In genomic region chr19:49450405-49450804, GRCh38 we compare ENCODE assay signal across 12 cellular contexts. TPM values are rescaled to one million over a fixed set of nuclear protein-coding genes. Genes with fewer than 3 reads are reported as not detected.
DNase-seq lines count a peak whose midpoint lies in the region; ATAC-seq, FAIRE-seq and TF ChIP-seq lines count a peak whose summit lies in the region.
"Had no signal": no experiment of that assay in that cellular context is flagged by ENCODE, and none has a peak within 500 bp of the region (broad histone marks: within the 10 kb centered on the region; RNA-seq: fewer than 3 reads in every experiment).

No MANE protein-coding gene starts in this region.

- intact Hi-C loops in left ventricle myocardium inferior (cut with micrococcal nuclease), result no loop called here
- intact Hi-C loops in heart right ventricle (cut with DNase I), result loop anchor here in 1 of 10 donors (5.0 kb wide), 1 partner anchor 227 kb away; the partner anchor contains the start of gene PRMT1

- peaks cover 50% of the 10 kb centered on the region for H3K36me3 Mint-ChIP-seq in activated CD8-positive, alpha-beta T cell treated with anti-CD3 and anti-CD28 coated beads, Interleukin-2, amount 10 ng/mL, durations not matched to agents 7 days and 5 days (ENCODE audit: low read depth)

- peaks cover 64% of the 10 kb centered on the region for H3K4me1 Mint-ChIP-seq in activated CD8-positive, alpha-beta T cell treated with anti-CD3 and anti-CD28 coated beads, Interleukin-2, amount 10 ng/mL, durations not matched to agents 7 days and 5 days (ENCODE audit: low read depth)

- H3K27me3 ChIP-seq in left ventricle myocardium inferior (ENCODE audit: low read depth), result no peaks in the 10 kb centered on the region
- no peaks in the 10 kb centered on the region for H3K27me3 ChIP-seq in heart right ventricle
- no peaks in the 10 kb centered on the region for H3K27me3 ChIP-seq in keratinocyte (ENCODE audit: control insufficient read depth, extremely low read depth, insufficient read depth, low read length)

- H3K27ac Mint-ChIP-seq in activated CD8-positive, alpha-beta T cell treated with anti-CD3 and anti-CD28 coated beads, Interleukin-2, amount 10 ng/mL, durations not matched to agents 7 days and 5 days, result peak overlapping the region; percentile 100

- H3K9ac ChIP-seq in keratinocyte (ENCODE audit: control insufficient read depth, extremely low read depth, insufficient read depth, low read length), result peak overlapping the region; percentile 93

- no peaks in the 10 kb centered on the region for H3K9me3 Mint-ChIP-seq in activated CD8-positive, alpha-beta T cell treated with anti-CD3 and anti-CD28 coated beads, Interleukin-2, amount 10 ng/mL, durations not matched to agents 7 days and 5 days (ENCODE audit: insufficient read depth)

- no peaks in the 10 kb centered on the region for H3K27me3 Mint-ChIP-seq in activated CD8-positive, alpha-beta T cell treated with anti-CD3 and anti-CD28 coated beads, Interleukin-2, amount 10 ng/mL, durations not matched to agents 7 days and 5 days (ENCODE audit: low read depth)

- H3K36me3 ChIP-seq in left ventricle myocardium inferior (peaks cover 20% of the 10 kb centered on the region), heart right ventricle (peaks cover 0 to 44% (median 0%) of the 10 kb centered on the region in 9 donors), keratinocyte (ENCODE audit: control insufficient read depth in 2 of 2, extremely low read depth in 1 of 2, insufficient read depth in 2 of 2, low read length in 2 of 2) (peaks cover 7 to 13% of the 10 kb centered on the region in 2 experiments)

- H3K9me3 ChIP-seq in left ventricle myocardium inferior (replicated peaks) (no peaks in the 10 kb centered on the region), heart right ventricle (no peaks in the 10 kb centered on the region), keratinocyte (ENCODE audit: control insufficient read depth, low read depth, low read length) (no peaks in the 10 kb centered on the region)

- CTCF ChIA-PET in activated CD8-positive, alpha-beta T cell treated with anti-CD3 and anti-CD28 coated beads, Interleukin-2, amount 10 ng/mL, durations not matched to agents 7 days and 5 days (lab: Charles Lee), result interaction anchor here (1.0 to 8.6 kb wide), 3 partner anchors 21 to 183 kb away, joined by 3 to 114 read pairs (median 3); partner anchors contain the start of gene FLT3LG

- WGBS in heart right ventricle, 2 donors, result 83 to 90% methylated on average over 7 of the region's 7 CpGs

- dilution Hi-C loops in keratinocyte (cut with MboI; ENCODE audit: extremely low pct_ligation_motif_present, low sequenced_read_pairs), result no loop called here

- H3K4me3 ChIP-seq in left ventricle myocardium inferior (peak overlapping the region; percentile 70), heart right ventricle (peak overlapping the region in 3 of 10 donors; percentile 61 to 91 (median 76)), keratinocyte (ENCODE audit: control insufficient read depth in 2 of 3, extremely low read depth in 1 of 3, insufficient read depth in 2 of 3, low read depth in 1 of 3, low read length in 3 of 3) (peak overlapping the region; percentile 56 to 88 (median 78))

- peaks cover 42% of the 10 kb centered on the region for H3K4me1 ChIP-seq in left ventricle myocardium inferior
- peaks cover 0 to 43% (median 19%) of the 10 kb centered on the region in 9 donors for H3K4me1 ChIP-seq in heart right ventricle
- H3K4me1 ChIP-seq in keratinocyte (ENCODE audit: control insufficient read depth, extremely low read depth, insufficient read depth, low read length), result peaks cover 13% of the 10 kb centered on the region

- H3K79me2 ChIP-seq in keratinocyte (ENCODE audit: control insufficient read depth, insufficient read depth, low read length), result peaks cover 21% of the 10 kb centered on the region

- DNase-seq in left ventricle myocardium inferior, result no peak
- DNase-seq in heart right ventricle, result no peak
- no peak for DNase-seq in activated CD8-positive, alpha-beta T cell treated with anti-CD3 and anti-CD28 coated beads, Interleukin-2, amount 10 ng/mL, durations not matched to agents 7 days and 5 days
- DNase-seq in keratinocyte (ENCODE audit: low read depth, low spot score), result no peak
- DNase-seq in NCI-H2029 (lab: John Stamatoyannopoulos, UW), result no peak
- DNase-seq: kidney glomerular epithelial cell had no signal

- TF ChIP-seq POLR2A in GM18505 (IDR thresholded peaks at IDR 0.05; ENCODE audit: borderline replicate concordance, extremely low read depth, insufficient read depth, insufficient read length), result no peak

- TF ChIP-seq CTCF in left ventricle myocardium inferior (IDR thresholded peaks at IDR 0.05; ENCODE audit: borderline replicate concordance), result no peak
- TF ChIP-seq CTCF in heart right ventricle (IDR thresholded peaks at IDR 0.05), result no peak
- no peak for TF ChIP-seq CTCF in keratinocyte (optimal IDR thresholded peaks at IDR 0.05 in 1 of 3, IDR thresholded peaks at IDR 0.05 in 1 of 3, conservative IDR thresholded peaks at IDR 0.05 in 1 of 3; ENCODE audit: extremely low read depth in 1 of 3, insufficient read depth in 2 of 3, low read length in 3 of 3)

- peak overlapping the region; percentile 93 for H3K4me3 Mint-ChIP-seq in activated CD8-positive, alpha-beta T cell treated with anti-CD3 and anti-CD28 coated beads, Interleukin-2, amount 10 ng/mL, durations not matched to agents 7 days and 5 days

- POLR2A ChIA-PET in activated CD8-positive, alpha-beta T cell treated with anti-CD3 and anti-CD28 coated beads, Interleukin-2, amount 10 ng/mL, durations not matched to agents 7 days and 5 days (lab: Charles Lee), result interaction anchor here (1.4 to 5.0 kb wide), 2 partner anchors 20 to 23 kb away, joined by 3 to 62 read pairs; no protein-coding TSS in a partner anchor

- no peak for FAIRE-seq in keratinocyte (lab: Jason Lieb, UNC)

- peak overlapping the region; percentile 96 for H3K4me2 ChIP-seq in keratinocyte (ENCODE audit: control insufficient read depth, extremely low read depth, insufficient read depth, low read depth, low read length)

- H4K20me1 ChIP-seq in keratinocyte (ENCODE audit: control insufficient read depth, extremely low read depth, insufficient read depth, low read length), result no peaks in the 10 kb centered on the region

- no peak for ATAC-seq in heart right ventricle
- ATAC-seq in activated CD8-positive, alpha-beta T cell treated with anti-CD3 and anti-CD28 coated beads, Interleukin-2, amount 10 ng/mL, durations not matched to agents 7 days and 5 days, result no peak
- no peak for ATAC-seq in GM18505 (IDR thresholded peaks at IDR 0.05; ENCODE audit: unreplicated experiment)
- ATAC-seq in GM21381 (IDR thresholded peaks at IDR 0.05; ENCODE audit: unreplicated experiment), result no peak
- ATAC-seq in HG02623 (IDR thresholded peaks at IDR 0.05; ENCODE audit: unreplicated experiment), result no peak

- H2AFZ ChIP-seq in keratinocyte (ENCODE audit: control insufficient read depth, low read length), result no peak overlapping the region

- H3K27ac ChIP-seq in left ventricle myocardium inferior (replicated peaks) (no peak overlapping the region), heart right ventricle (peak overlapping the region in 1 of 10 donors; percentile 94), keratinocyte (ENCODE audit: control insufficient read depth, insufficient read depth, low read length) (peak overlapping the region; percentile 26)

- no peaks in the 10 kb centered on the region for H3K9me1 ChIP-seq in keratinocyte (ENCODE audit: control insufficient read depth, extremely low read depth, insufficient read depth, low read length)

RNA-seq across cellular contexts. Expression of gene PIH1D1, which starts 1.2 kb away (rescaled TPM):
- total RNA-seq in left ventricle myocardium inferior (24.7 TPM), heart right ventricle (10 to 100 TPM; 15.7 to 42.1 (median 25.7) TPM)
- polyA plus RNA-seq in heart right ventricle (10 to 100 TPM; 32.5 to 60.0 TPM), keratinocyte (29.0 to 40.7 TPM (median 37.8 TPM) in 3 replicates)
- total RNA-seq in activated CD8-positive, alpha-beta T cell treated with anti-CD3 and anti-CD28 coated beads, Interleukin-2, amount 10 ng/mL, durations not matched to agents 7 days and 5 days, result 100 to 1,000 TPM; 128 to 129 TPM
- polyA plus RNA-seq in keratinocyte (2011; ENCODE audit: low read depth), result 28.1 TPM
- 21.0 and 30.4 TPM in 2 replicates for polyA plus RNA-seq in keratinocyte (2011; cell fraction: cytosol; rRNA removed)
- polyA plus RNA-seq in keratinocyte (2011; cell fraction: nucleus; rRNA removed), result 52.1 and 56.4 TPM in 2 replicates
- polyA plus RNA-seq in keratinocyte (2012; ENCODE audit: low replicate concordance), result 37.2 and 37.3 TPM in 2 replicates
- polyA minus RNA-seq in keratinocyte, result 23.7 to 31.4 TPM (median 26.2 TPM) in 3 replicates
- polyA minus RNA-seq in keratinocyte (2011; cell fraction: cytosol; rRNA and poly(A)+ RNA removed), result 20.5 TPM
- polyA minus RNA-seq in keratinocyte (2011; cell fraction: nucleus; rRNA and poly(A)+ RNA removed), result 8.1 and 17.3 TPM in 2 replicates

RNA-seq across cellular contexts. Expression of gene ALDH16A1, which starts 2.6 kb away (rescaled TPM):
- total RNA-seq in left ventricle myocardium inferior (9.6 TPM), heart right ventricle (10 to 100 TPM in 3 of 10 donors, 1 to 10 TPM in 7; 4.4 to 14.9 (median 7.4) TPM)
- polyA plus RNA-seq in heart right ventricle (10 to 100 TPM; 17.8 to 19.9 TPM), keratinocyte (7.1 to 12.2 TPM (median 9.8 TPM) in 3 replicates)
- 10 to 100 TPM; 36.6 to 37.5 TPM for total RNA-seq in activated CD8-positive, alpha-beta T cell treated with anti-CD3 and anti-CD28 coated beads, Interleukin-2, amount 10 ng/mL, durations not matched to agents 7 days and 5 days
- polyA plus RNA-seq in keratinocyte (2011; ENCODE audit: low read depth), result 4.1 TPM
- polyA plus RNA-seq in keratinocyte (2011; cell fraction: cytosol; rRNA removed), result 3.8 and 12.0 TPM in 2 replicates
- 16.6 and 27.7 TPM in 2 replicates for polyA plus RNA-seq in keratinocyte (2011; cell fraction: nucleus; rRNA removed)
- polyA plus RNA-seq in keratinocyte (2012; ENCODE audit: low replicate concordance), result 11.2 and 20.9 TPM in 2 replicates
- polyA minus RNA-seq in keratinocyte, result 8.6 to 12.1 TPM (median 8.6 TPM) in 3 replicates
- 55.1 TPM for polyA minus RNA-seq in keratinocyte (2011; cell fraction: cytosol; rRNA and poly(A)+ RNA removed)
- polyA minus RNA-seq in keratinocyte (2011; cell fraction: nucleus; rRNA and poly(A)+ RNA removed), result 17.8 and 19.5 TPM in 2 replicates

RNA-seq across cellular contexts. Expression of gene SLC17A7, which starts 9.1 kb away (rescaled TPM):
- 0.99 TPM for total RNA-seq in left ventricle myocardium inferior
- total RNA-seq in heart right ventricle, result 1 to 10 TPM in 4 of 10 donors, under 1 TPM in 6; 0.17 to 2.3 (median 0.86) TPM
- 1 to 10 TPM in 1 of 2 donors, under 1 TPM in 1; 0.88 to 2.0 TPM for polyA plus RNA-seq in heart right ventricle
- total RNA-seq in activated CD8-positive, alpha-beta T cell treated with anti-CD3 and anti-CD28 coated beads, Interleukin-2, amount 10 ng/mL, durations not matched to agents 7 days and 5 days, result under 1 TPM in 1 of 2 experiments, not detected in 1; 0.16 TPM
- polyA plus RNA-seq in keratinocyte, result 0.04 to 0.12 TPM (median 0.04 TPM) in 3 replicates
- 0.09 TPM for polyA plus RNA-seq in keratinocyte (2011; ENCODE audit: low read depth)
- 0.09 and 0.10 TPM in 2 replicates for polyA plus RNA-seq in keratinocyte (2011; cell fraction: cytosol; rRNA removed)
- 0.20 and 0.29 TPM in 2 replicates for polyA plus RNA-seq in keratinocyte (2011; cell fraction: nucleus; rRNA removed)
- polyA plus RNA-seq in keratinocyte (2012; ENCODE audit: low replicate concordance), result 0.09 and 0.17 TPM in 2 replicates
- 0.07 TPM in 1 of 3 replicates, not detected in the others for polyA minus RNA-seq in keratinocyte
- not detected for polyA minus RNA-seq in keratinocyte (2011; cell fraction: cytosol; rRNA and poly(A)+ RNA removed)
- polyA minus RNA-seq in keratinocyte (2011; cell fraction: nucleus; rRNA and poly(A)+ RNA removed), result not detected in 2 replicates

RNA-seq across cellular contexts. Expression of gene FLT3LG, which starts 23.6 kb away (rescaled TPM):
- total RNA-seq in left ventricle myocardium inferior, result 3.1 TPM
- total RNA-seq in heart right ventricle, result 10 to 100 TPM in 1 of 10 donors, 1 to 10 TPM in 9; 1.6 to 14.8 (median 3.1) TPM
- polyA plus RNA-seq in heart right ventricle, result 10 to 100 TPM in 1 of 2 donors, 1 to 10 TPM in 1; 4.2 to 14.0 TPM
- 100 to 1,000 TPM; 280 to 297 TPM for total RNA-seq in activated CD8-positive, alpha-beta T cell treated with anti-CD3 and anti-CD28 coated beads, Interleukin-2, amount 10 ng/mL, durations not matched to agents 7 days and 5 days
- polyA plus RNA-seq in keratinocyte, result 0.80 to 1.7 TPM (median 1.3 TPM) in 3 replicates
- polyA plus RNA-seq in keratinocyte (2011; ENCODE audit: low read depth), result not detected
- 0.53 and 1.6 TPM in 2 replicates for polyA plus RNA-seq in keratinocyte (2011; cell fraction: cytosol; rRNA removed)
- 0.76 and 0.95 TPM in 2 replicates for polyA plus RNA-seq in keratinocyte (2011; cell fraction: nucleus; rRNA removed)
- polyA plus RNA-seq in keratinocyte (2012; ENCODE audit: low replicate concordance), result 0.47 and 4.0 TPM in 2 replicates
- polyA minus RNA-seq in keratinocyte, result 1.2 to 4.6 TPM in 2 of 3 replicates, not detected in the other
- polyA minus RNA-seq in keratinocyte (2011; cell fraction: cytosol; rRNA and poly(A)+ RNA removed), result 2.5 TPM
- polyA minus RNA-seq in keratinocyte (2011; cell fraction: nucleus; rRNA and poly(A)+ RNA removed), result 0.53 TPM in 1 of 2 replicates, not detected in the other

RNA-seq across cellular contexts. Expression of gene GFY, which starts 25.2 kb away (rescaled TPM):
- total RNA-seq in left ventricle myocardium inferior, result 0.14 TPM
- total RNA-seq in heart right ventricle, result not detected
- under 1 TPM in 1 of 2 donors, not detected in 1; 0.13 TPM for polyA plus RNA-seq in heart right ventricle
- total RNA-seq in activated CD8-positive, alpha-beta T cell treated with anti-CD3 and anti-CD28 coated beads, Interleukin-2, amount 10 ng/mL, durations not matched to agents 7 days and 5 days, result not detected
- polyA plus RNA-seq in keratinocyte, result not detected in 3 replicates
- polyA plus RNA-seq in keratinocyte (2011; ENCODE audit: low read depth), result not detected
- polyA plus RNA-seq in keratinocyte (2011; cell fraction: cytosol; rRNA removed), result not detected in 2 replicates
- polyA plus RNA-seq in keratinocyte (2011; cell fraction: nucleus; rRNA removed), result not detected in 2 replicates
- not detected in 2 replicates for polyA plus RNA-seq in keratinocyte (2012; ENCODE audit: low replicate concordance)
- polyA minus RNA-seq in keratinocyte, result not detected in 3 replicates
- not detected for polyA minus RNA-seq in keratinocyte (2011; cell fraction: cytosol; rRNA and poly(A)+ RNA removed)
- polyA minus RNA-seq in keratinocyte (2011; cell fraction: nucleus; rRNA and poly(A)+ RNA removed), result not detected in 2 replicates
- total RNA-seq: aorta, HT1080, SK-MEL-5 had no signal
- polyA plus RNA-seq: aorta had no signal
